Comparison of ENCODE assay signal across 27 cellular contexts in genomic region chr6:150800596-150801310, GRCh38.
DNase-seq lines count a peak whose midpoint lies in the region; ATAC-seq, FAIRE-seq and TF ChIP-seq lines count a peak whose summit lies in the region.
"Had no signal": no experiment of that assay in that cellular context is flagged by ENCODE, and none has a peak within 500 bp of the region (broad histone marks: within the 10 kb centered on the region; RNA-seq: fewer than 3 reads in every experiment).

No MANE protein-coding gene starts in this region.

- H3K4me3 Mint-ChIP-seq in mesothelial cell of epicardium: no peak overlapping the region
- H3K4me3 Mint-ChIP-seq: natural killer cell; T-helper 2 cell treated with Interferon-gamma antibody and Interleukin-4, amounts not matched to agents 5 μg/mL and 100 μg/mL, for 36 hours; WTC11 had no signal

- H3K4me1 ChIP-seq in prostate gland (replicated peaks): no peaks in the 10 kb centered on the region
- no peaks in the 10 kb centered on the region for H3K4me1 ChIP-seq in pancreas
- H3K4me1 ChIP-seq: BLaER1, Caco-2 had no signal

- peak overlapping the region; percentile 74 for H3K27ac Mint-ChIP-seq in mesothelial cell of epicardium
- H3K27ac Mint-ChIP-seq: natural killer cell; T-helper 2 cell treated with Interferon-gamma antibody and Interleukin-4, amounts not matched to agents 5 μg/mL and 100 μg/mL, for 36 hours; WTC11 had no signal

- ATAC-seq in Right ventricle myocardium inferior (peak; percentile 56), pancreas (no peak), HG02981 (IDR thresholded peaks at IDR 0.05; ENCODE audit: unreplicated experiment) (no peak), omental fat pad (ENCODE audit: low FRiP score) (no peak)
- ATAC-seq: left lobe of liver, natural killer cell, WTC11 had no signal

- H3K4me1 Mint-ChIP-seq in mesothelial cell of epicardium: peaks cover 7% of the 10 kb centered on the region
- H3K4me1 Mint-ChIP-seq: natural killer cell, WTC11 had no signal

- H3K9me3 ChIP-seq in prostate gland: no peaks in the 10 kb centered on the region
- no peaks in the 10 kb centered on the region for H3K9me3 ChIP-seq in pancreas
- H3K9me3 ChIP-seq: BLaER1, Caco-2, HAP-1 had no signal

- no peaks in the 10 kb centered on the region for H3K27me3 ChIP-seq in prostate gland (replicated peaks; ENCODE audit: insufficient read depth)
- no peaks in the 10 kb centered on the region for H3K27me3 ChIP-seq in pancreas
- H3K27me3 ChIP-seq: BLaER1 had no signal

- H3K4me3 ChIP-seq in prostate gland (no peak overlapping the region), pancreas (no peak overlapping the region)
- H3K4me3 ChIP-seq: BLaER1, HAP-1 had no signal

- TF ChIP-seq CTCF in mesothelial cell of epicardium (IDR thresholded peaks at IDR 0.05; ENCODE audit: unreplicated experiment): no peak
- TF ChIP-seq CTCF in prostate gland (IDR thresholded peaks at IDR 0.05): no peak
- no peak for TF ChIP-seq CTCF in pancreas (IDR thresholded peaks at IDR 0.05)
- no peak for TF ChIP-seq CTCF in omental fat pad (IDR thresholded peaks at IDR 0.05)

- WGBS in prostate gland: 69% methylated on average over 8 of the region's 8 CpGs
- WGBS in pancreas, 2 donors: 63 to 76% methylated on average over 8 of the region's 8 CpGs

- H3K36me3 ChIP-seq in prostate gland: no peaks in the 10 kb centered on the region
- H3K36me3 ChIP-seq in pancreas: no peaks in the 10 kb centered on the region
- H3K36me3 ChIP-seq: BLaER1 had no signal

- no peak for TF ChIP-seq POLR2A in prostate gland (IDR thresholded peaks at IDR 0.05)

- no peaks in the 10 kb centered on the region for H3K27me3 Mint-ChIP-seq in mesothelial cell of epicardium (ENCODE audit: low read depth)

- no peak overlapping the region for H3K27ac ChIP-seq in prostate gland
- H3K27ac ChIP-seq in pancreas: no peak overlapping the region
- H3K27ac ChIP-seq: BLaER1 had no signal

- no peaks in the 10 kb centered on the region for H3K9me3 Mint-ChIP-seq in mesothelial cell of epicardium
- H3K9me3 Mint-ChIP-seq: natural killer cell; T-helper 2 cell treated with Interferon-gamma antibody and Interleukin-4, amounts not matched to agents 5 μg/mL and 100 μg/mL, for 36 hours; WTC11 had no signal

- no peak for DNase-seq in Right ventricle myocardium inferior (ENCODE audit: missing footprints)
- no peak for DNase-seq in cardiac septum (ENCODE audit: low spot score)
- peak; percentile 62 for DNase-seq in dedifferentiated amniotic fluid mesenchymal stem cell (ENCODE audit: extremely low spot score)
- no peak for DNase-seq in mesothelial cell of epicardium (ENCODE audit: low spot score in 2 of 2, unreplicated experiment in 2 of 2)
- DNase-seq in prostate gland (ENCODE audit: low spot score): no peak
- no peak for DNase-seq in pancreas
- no peak for DNase-seq in omental fat pad (ENCODE audit: low spot score)
- DNase-seq: activated naive CD4-positive, alpha-beta T cell treated with anti-CD3 and anti-CD28 coated beads, Interleukin-2, amount 50 U/mL, for 16 hours; Caco-2; cerebellar nuclear complex; EL; hypothalamus; Kasumi-1; midbrain; natural killer cell; NCI-H1930; NCI-H226; NCI-H82; trophoblast cell had no signal

- peaks cover 48% of the 10 kb centered on the region for H3K36me3 Mint-ChIP-seq in mesothelial cell of epicardium
- H3K36me3 Mint-ChIP-seq: natural killer cell, WTC11 had no signal

- intact Hi-C loops in Right ventricle myocardium inferior (cut with DNase I) (loop anchor here (5.0 kb wide), 1 partner anchor 93 kb away; no protein-coding TSS in a partner anchor), cardiac septum (cut with DNase I) (no loop called here), prostate gland (cut with DNase I) (no loop called here), pancreas (cut with DNase I) (no loop called here)

- FAIRE-seq in pancreas (lab: Jason Lieb, UNC): no peak
- FAIRE-seq: astrocyte, frontal cortex had no signal
